In genomic region chr6:3372912-3373554, GRCh38 we compare ENCODE assay signal across 26 cellular contexts.
A peak's percentile ranks its signal among the peaks of the same experiment; 100 is the strongest.
DNase-seq lines count a peak whose midpoint lies in the region; ATAC-seq, FAIRE-seq and TF ChIP-seq lines count a peak whose summit lies in the region.
"Had no signal": no experiment of that assay in that cellular context is flagged by ENCODE, and none has a peak within 500 bp of the region (broad histone marks: within the 10 kb centered on the region; RNA-seq: fewer than 3 reads in every experiment).

No MANE protein-coding gene starts in this region.

- no peaks in the 10 kb centered on the region for H3K79me2 ChIP-seq in GM12878 (ENCODE audit: control insufficient read depth, insufficient read depth, low read length)
- peaks cover 85% of the 10 kb centered on the region for H3K79me2 ChIP-seq in HepG2 (ENCODE audit: insufficient read depth, low read length)

- no peak overlapping the region for H3K4me2 ChIP-seq in GM12878 (ENCODE audit: control insufficient read depth, insufficient read depth)
- H3K4me2 ChIP-seq in HepG2 (ENCODE audit: low read depth, low read length): peak overlapping the region; percentile 57

- H2AFZ ChIP-seq in GM12878 (ENCODE audit: control insufficient read depth, low read depth, low read length) (no peak overlapping the region), HepG2 (ENCODE audit: low read length) (no peak overlapping the region)

- no peaks in the 10 kb centered on the region for H4K20me1 ChIP-seq in GM12878 (ENCODE audit: control insufficient read depth, insufficient read depth)
- no peaks in the 10 kb centered on the region for H4K20me1 ChIP-seq in HepG2 (ENCODE audit: insufficient read depth, low read length)

- H3K27me3 ChIP-seq in GM12878 (replicated peaks in 1 of 2; ENCODE audit: control insufficient read depth in 2 of 2, insufficient read depth in 2 of 2, low read length in 1 of 2): no peaks in the 10 kb centered on the region
- no peaks in the 10 kb centered on the region for H3K27me3 ChIP-seq in HepG2 (ENCODE audit: control insufficient read depth in 1 of 2, insufficient read depth in 2 of 2, low read length in 2 of 2)
- H3K27me3 ChIP-seq in subcutaneous abdominal adipose tissue (ENCODE audit: control insufficient read depth in 5 of 5, insufficient read depth in 4 of 5, low read length in 5 of 5): no peaks in the 10 kb centered on the region
- H3K27me3 ChIP-seq: cardiac muscle cell, ovary, right atrium auricular region had no signal

- in situ Hi-C loops in GM12878 (cut with MboI): no loop called here
- in situ Hi-C loops in HepG2 (cut with HindIII; ENCODE audit: extremely low pct_ligation_motif_present, low pct_unique_long_range_greater_than_20kb): no loop called here

- RAD21 ChIA-PET in GM12878 (lab: Charles Lee; ENCODE audit: unreplicated experiment): interaction anchor here (1.0 to 3.6 kb wide), 3 partner anchors 9 to 34 kb away, joined by 3 to 21 read pairs (median 3); no protein-coding TSS in a partner anchor

- SMC1A ChIA-PET in GM12878 (lab: Charles Lee; ENCODE audit: uncharacterized antibody, unreplicated experiment): interaction anchor here (0.5 to 12.4 kb wide), 6 partner anchors 9 to 545 kb away, joined by 3 to 103 read pairs (median 6); no protein-coding TSS in a partner anchor

- H3K4me3 ChIP-seq in GM12878 (no peak overlapping the region), HepG2 (replicated peaks in 1 of 3; ENCODE audit: insufficient read depth in 1 of 3, low read depth in 2 of 3, low read length in 3 of 3) (peak overlapping the region in 1 of 3 experiments; percentile 12; a peak in 1 of 6 replicates), subcutaneous abdominal adipose tissue (ENCODE audit: low read depth in 1 of 5, low read length in 5 of 5) (no peak overlapping the region)
- H3K4me3 ChIP-seq: cardiac muscle cell, ovary, right atrium auricular region had no signal

- no peak for TF ChIP-seq CTCF in GM12878 (IDR thresholded peaks at IDR 0.05 in 2 of 3, conservative IDR thresholded peaks at IDR 0.05 in 1 of 3; ENCODE audit: control insufficient read depth in 2 of 3, extremely low read depth in 1 of 3, insufficient read depth in 1 of 3, low read depth in 3 of 3, low read length in 3 of 3)
- TF ChIP-seq CTCF in HepG2 (CRISPR knock-in tag; IDR thresholded peaks at IDR 0.05): no peak

- TF ChIP-seq POLR2A in GM12878 (IDR thresholded peaks at IDR 0.05; ENCODE audit: low read depth, low read length) (no peak), HepG2 (IDR thresholded peaks at IDR 0.05; ENCODE audit: insufficient read depth in 1 of 2, low read depth in 2 of 2, low read length in 2 of 2) (peak in 1 of 2 experiments; percentile 28; a peak in 1 of 4 replicates)

- H3K4me1 ChIP-seq in GM12878 (ENCODE audit: control insufficient read depth, insufficient read depth, low read length) (peaks cover 3% of the 10 kb centered on the region; the same call in 1 of the 2 replicates), HepG2 (ENCODE audit: insufficient read depth, low read length) (peaks cover 100% of the 10 kb centered on the region), subcutaneous abdominal adipose tissue (ENCODE audit: control insufficient read depth in 5 of 5, insufficient read depth in 5 of 5, low read length in 5 of 5) (peaks cover 3 to 39% (median 29%) of the 10 kb centered on the region in 5 donors)
- H3K4me1 ChIP-seq: right atrium auricular region had no signal

- H3K9me3 ChIP-seq in GM12878 (replicated peaks; ENCODE audit: control insufficient read depth, insufficient read depth, low read length) (no peaks in the 10 kb centered on the region), HepG2 (ENCODE audit: low read length) (no peaks in the 10 kb centered on the region), subcutaneous abdominal adipose tissue (ENCODE audit: control insufficient read depth in 5 of 5, low read length in 5 of 5) (no peaks in the 10 kb centered on the region)
- H3K9me3 ChIP-seq: ovary, right atrium auricular region had no signal

- TF ChIP-seq RAD21 in GM12878 (IDR thresholded peaks at IDR 0.05; ENCODE audit: insufficient read depth, low read depth, low read length): no peak
- TF ChIP-seq RAD21 in HepG2 (CRISPR knock-in tag; IDR thresholded peaks at IDR 0.05): 0 out of 2 replicates have a peak, but pooled peaks have one; percentile 7

- intact Hi-C loops in GM12878 (cut with micrococcal nuclease; ENCODE audit: unreplicated experiment): no loop called here
- intact Hi-C loops in HepG2 (cut with micrococcal nuclease; ENCODE audit: unreplicated experiment): no loop called here

- BruUV-seq in GM12878 (replicated peaks; lab: Mats Ljungman, UMichigan): no TSS peak
- BruUV-seq in HepG2 (replicated peaks; lab: Mats Ljungman, UMichigan): no TSS peak

- no peak overlapping the region for H3K27ac ChIP-seq in GM12878 (ENCODE audit: control insufficient read depth, insufficient read depth)
- peak overlapping the region; percentile 85 for H3K27ac ChIP-seq in HepG2 (ENCODE audit: extremely low read length, insufficient read depth, low read length)
- peak overlapping the region; percentile 57 for H3K27ac ChIP-seq in subcutaneous abdominal adipose tissue (ENCODE audit: low read depth, low read length)
- H3K27ac ChIP-seq: cardiac muscle cell, ovary, right atrium auricular region had no signal

- CTCF ChIA-PET in GM12878 (lab: Yijun Ruan, JAX): interaction anchor here (0.7 to 2.1 kb wide), 3 partner anchors 16 to 38 kb away, joined by 3 to 8 read pairs (median 4); no protein-coding TSS in a partner anchor
- CTCF ChIA-PET in HepG2 (lab: Yijun Ruan, JAX; ENCODE audit: low intra/inter-chr PET ratio, low total read pairs): no interaction called here

- H3K9ac ChIP-seq in GM12878 (ENCODE audit: control insufficient read depth, insufficient read depth, low read length): no peak overlapping the region
- H3K9ac ChIP-seq in HepG2 (ENCODE audit: insufficient read depth, low read depth, low read length): peak overlapping the region; percentile 46
- H3K9ac ChIP-seq in subcutaneous abdominal adipose tissue (ENCODE audit: low read length in 5 of 5): no peak overlapping the region

- FAIRE-seq in GM12878 (lab: Jason Lieb, UNC): no peak
- peak; percentile 75 for FAIRE-seq in HepG2 (lab: Jason Lieb, UNC)
- FAIRE-seq: G401.6, HTR-8/SVneo had no signal

- H3K36me3 ChIP-seq in GM12878 (ENCODE audit: control insufficient read depth in 2 of 2, insufficient read depth in 2 of 2, low read length in 1 of 2) (no peaks in the 10 kb centered on the region), HepG2 (replicated peaks in 1 of 2; ENCODE audit: control insufficient read depth in 1 of 2, insufficient read depth in 2 of 2, low read length in 2 of 2) (peaks cover 2 to 3% of the 10 kb centered on the region in 2 experiments; a peak in 3 of 5 replicates), subcutaneous abdominal adipose tissue (ENCODE audit: control insufficient read depth in 5 of 5, insufficient read depth in 5 of 5, low read length in 5 of 5) (peaks cover 0 to 8% (median 4%) of the 10 kb centered on the region in 5 donors)
- H3K36me3 ChIP-seq: cardiac muscle cell, ovary, right atrium auricular region had no signal

- 21% methylated on average over 6 of the region's 6 CpGs for WGBS in GM12878 (ENCODE audit: insufficient coverage, insufficient replicate concordance, low lambda C conversion rate, missing lambda C conversion rate)
- 73% methylated on average over 4 of the region's 6 CpGs for WGBS in HepG2 (ENCODE audit: low lambda C conversion rate)

- ATAC-seq in GM12878 (no peak), HepG2 (peak; percentile 73), GM18517 (IDR thresholded peaks at IDR 0.05; ENCODE audit: unreplicated experiment) (no peak), GM21390 (IDR thresholded peaks at IDR 0.05; ENCODE audit: unreplicated experiment) (no peak)
- ATAC-seq: activated CD8-positive, alpha-beta memory T cell treated with anti-CD3 and anti-CD28 coated beads, Interleukin-2, amount 10 ng/mL, durations not matched to agents 7 days and 5 days; activated T-cell treated with anti-CD3 and anti-CD28 coated beads, Interleukin-2, amount 50 U/mL, for 72 hours had no signal

- TF ChIP-seq EP300 in GM12878 (IDR thresholded peaks at IDR 0.05; ENCODE audit: borderline replicate concordance in 1 of 2, control insufficient read depth in 1 of 2, low read depth in 2 of 2, low read length in 2 of 2): no peak
- peak in 1 of 2 experiments; percentile 79; a peak in 2 of 4 replicates for TF ChIP-seq EP300 in HepG2 (IDR thresholded peaks at IDR 0.05; ENCODE audit: low read depth in 2 of 2, low read length in 2 of 2)
- TF ChIP-seq EP300 in HepG2 (CRISPR knock-in tag; IDR thresholded peaks at IDR 0.05; ENCODE audit: borderline replicate concordance): peak; percentile 63; the same call in 1 of the 2 replicates

- DNase-seq in HT-29 (ENCODE audit: low spot score) (peak; percentile 71), GM12878 (ENCODE audit: low read depth, low spot score) (no peak), HepG2 (ENCODE audit: low spot score) (peak; percentile 92), SHP77 (lab: John Stamatoyannopoulos, UW) (no peak)
- no peak for DNase-seq in effector CD8-positive, alpha-beta T cell (lab: John Stamatoyannopoulos, UW)
- DNase-seq: activated CD4-positive, alpha-beta T cell treated with anti-CD3 and anti-CD28 coated beads, Interleukin-2, amount 10 ng/mL, durations not matched to agents 24 days and 14 days; activated CD8-positive, alpha-beta memory T cell treated with anti-CD3 and anti-CD28 coated beads, Interleukin-2, amount 10 ng/mL, durations not matched to agents 7 days and 5 days; activated naive CD4-positive, alpha-beta T cell treated with anti-CD3 and anti-CD28 coated beads, Interleukin-2, amount 50 U/mL, for 16 hours; activated T-cell treated with anti-CD3 and anti-CD28 coated beads, Interleukin-2, amount 50 U/mL, for 72 hours; CD8-positive, alpha-beta memory T cell; dermis blood vessel endothelial cell; DMS153; GOT3; MV-4-11; natural killer cell; NCI-H2171; NCI-H524; ovary; trophoblast cell had no signal

- POLR2A ChIA-PET in GM12878 (lab: Charles Lee) (interaction anchor here (0.6 to 2.1 kb wide), 3 partner anchors 10 to 16 kb away, joined by 3 to 6 read pairs (median 3); no protein-coding TSS in a partner anchor), HepG2 (lab: Yijun Ruan, JAX) (interaction anchor here (0.6 to 5.0 kb wide), 10 partner anchors 8 to 84 kb away, joined by 3 to 86 read pairs (median 4); partner anchors contain the start of gene SLC22A23)

TF ChIP-seq in GM12878, 131 proteins besides CTCF, POLR2A, EP300 and RAD21 (continues in another document):
- TF ChIP-seq IKZF1 (conservative IDR thresholded peaks at IDR 0.05): peak; percentile 34; the same call in 1 of the 2 replicates

TF ChIP-seq in HepG2, 621 proteins besides CTCF, POLR2A, EP300 and RAD21 (continues in another document):
- peak; percentile 30; the same call in 1 of the 2 replicates for TF ChIP-seq STAG1 (CRISPR knock-in tag; IDR thresholded peaks at IDR 0.05)

Comparison
In these comparisons a context has a peak if more than half of its experiments do, and no peak if none do; other contexts are left out.
1. DNase-seq: peak in HT-29 (single experiment) and HepG2 (single experiment); none in GM12878 (single experiment), SHP77 (0 of 2) and effector CD8-positive, alpha-beta T cell (single experiment).